In genomic region chr3:185109012-185109411, GRCh38 we compare ENCODE assay signal across 3 cellular contexts. TPM values are rescaled to one million over a fixed set of nuclear protein-coding genes. Genes with fewer than 3 reads are reported as not detected.
"Had no signal": no experiment of that assay in that cellular context is flagged by ENCODE, and none has a peak within 500 bp of the region (broad histone marks: within the 10 kb centered on the region; RNA-seq: fewer than 3 reads in every experiment).

No MANE protein-coding gene starts in this region.

RNA-seq across cellular contexts. Expression of gene C3orf70, which starts 43.8 kb away (rescaled TPM):
- total RNA-seq: OCI-LY7, PC-3, PC-9 had no signal
